Comparison of ENCODE assay signal across 16 cellular contexts in the genomic region with DNA sequence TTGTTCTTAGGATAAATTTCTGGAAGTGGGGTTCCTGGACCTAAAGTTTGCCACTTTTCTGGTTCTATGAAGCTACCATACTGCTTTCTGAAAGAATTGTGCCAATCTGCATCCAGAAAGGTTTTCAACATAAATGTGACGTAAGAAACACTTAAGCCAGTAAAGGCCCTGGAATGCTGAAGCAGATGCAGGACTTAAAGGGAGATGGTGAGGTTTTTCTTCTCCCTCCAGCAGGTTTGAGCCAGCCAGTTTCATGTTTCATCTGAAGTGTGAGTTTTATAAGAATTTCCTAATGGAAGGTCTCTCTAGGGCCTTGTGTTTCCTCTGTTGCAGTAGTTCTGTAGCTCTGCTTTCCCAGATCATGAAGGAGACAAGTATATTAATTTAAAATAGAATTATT.
"Had no signal": no experiment of that assay in that cellular context is flagged by ENCODE, and none has a peak within 500 bp of the region (broad histone marks: within the 10 kb centered on the region; RNA-seq: fewer than 3 reads in every experiment).

No MANE protein-coding gene starts in this region.

- ATAC-seq: left lobe of liver; naive thymus-derived CD8-positive, alpha-beta T cell had no signal

- H3K9me3 Mint-ChIP-seq: activated naive CD8-positive, alpha-beta T cell treated with anti-CD3 and anti-CD28 coated beads for 36 hours; activated T-helper 1 cell treated with anti-CD3 and anti-CD28 coated beads, Interleukin-12 subunit alpha, Interleukin-12 subunit beta, Interleukin-2, Interleukin-4 antibody, amounts not matched to agents 30 ng/mL and 10 ng/mL and 1 ng/mL, durations not matched to agents 14 hours and 24 hours and 36 hours; naive thymus-derived CD8-positive, alpha-beta T cell had no signal

- H3K4me3 ChIP-seq: skin epidermis, suprapubic skin had no signal

- H3K27ac Mint-ChIP-seq: activated naive CD8-positive, alpha-beta T cell treated with anti-CD3 and anti-CD28 coated beads for 36 hours; activated T-helper 1 cell treated with anti-CD3 and anti-CD28 coated beads, Interleukin-12 subunit alpha, Interleukin-12 subunit beta, Interleukin-2, Interleukin-4 antibody, amounts not matched to agents 30 ng/mL and 10 ng/mL and 1 ng/mL, durations not matched to agents 14 hours and 24 hours and 36 hours had no signal

- H3K27me3 Mint-ChIP-seq: activated naive CD8-positive, alpha-beta T cell treated with anti-CD3 and anti-CD28 coated beads for 36 hours; naive thymus-derived CD8-positive, alpha-beta T cell had no signal

- H3K4me3 Mint-ChIP-seq: activated naive CD8-positive, alpha-beta T cell treated with anti-CD3 and anti-CD28 coated beads for 36 hours; activated T-helper 1 cell treated with anti-CD3 and anti-CD28 coated beads, Interleukin-12 subunit alpha, Interleukin-12 subunit beta, Interleukin-2, Interleukin-4 antibody, amounts not matched to agents 30 ng/mL and 10 ng/mL and 1 ng/mL, durations not matched to agents 14 hours and 24 hours and 36 hours; naive thymus-derived CD8-positive, alpha-beta T cell had no signal

- H3K9me3 ChIP-seq: suprapubic skin had no signal

- H3K27ac ChIP-seq: brain microvascular endothelial cell, skin epidermis, suprapubic skin had no signal

- DNase-seq: activated CD4-positive, alpha-beta T cell treated with anti-CD3 and anti-CD28 coated beads, Interleukin-2, amount 50 U/mL, for 48 hours; activated CD4-positive, CD25-positive, alpha-beta regulatory T cell treated with anti-CD3 and anti-CD28 coated beads, Interleukin-2, amount 50 U/mL, for 72 hours; activated naive CD8-positive, alpha-beta T cell treated with anti-CD3 and anti-CD28 coated beads for 36 hours; anterior cingulate cortex; brain microvascular endothelial cell; effector CD8-positive, alpha-beta T cell; naive thymus-derived CD8-positive, alpha-beta T cell; retina; stimulated activated CD4-positive, alpha-beta T cell treated with anti-CD3 and anti-CD28 coated beads, Interleukin-4, amount 100 ng/mL, for 24 hours; stimulated activated naive CD4-positive, alpha-beta T cell; T-helper 9 cell; trophoblast cell had no signal

- H3K4me1 ChIP-seq: suprapubic skin had no signal

- H3K27me3 ChIP-seq: brain microvascular endothelial cell, suprapubic skin had no signal
